In the genomic region with DNA sequence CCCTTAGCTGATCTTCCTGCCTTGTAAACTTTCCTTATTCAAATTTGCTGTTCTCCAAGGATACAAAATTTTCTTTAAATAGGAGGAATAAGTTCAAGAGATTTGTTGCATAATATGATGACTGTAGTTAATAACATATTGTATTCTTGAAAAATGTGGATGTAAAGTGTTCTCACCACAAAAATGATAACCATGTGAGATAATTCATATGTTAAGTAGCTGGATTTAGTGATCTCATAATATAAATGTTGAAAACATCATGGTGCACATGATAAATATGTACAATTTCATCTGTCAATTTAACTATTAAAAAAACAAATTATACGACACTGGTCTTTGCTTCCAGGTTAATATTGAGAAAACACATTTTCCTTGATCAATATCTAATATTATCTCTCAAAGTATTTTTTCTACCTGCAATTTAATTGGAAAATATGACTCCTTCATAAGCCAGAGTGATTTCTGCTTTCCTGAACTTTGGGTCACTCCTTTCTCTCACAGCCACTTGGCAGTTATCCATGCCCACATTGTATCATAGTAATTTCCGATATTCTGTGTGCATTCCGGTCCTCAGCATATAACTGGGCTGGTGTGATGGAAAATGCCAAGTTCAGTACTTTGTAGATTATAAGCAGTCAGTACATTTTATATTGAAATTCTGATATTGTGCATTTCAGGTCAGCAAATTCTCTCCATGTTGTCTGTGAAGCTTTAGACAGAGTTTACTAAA, we compare ENCODE assay signal across 14 cellular contexts.
A peak's percentile ranks its signal among the peaks of the same experiment; 100 is the strongest.
DNase-seq lines count a peak whose midpoint lies in the region; TF ChIP-seq lines count a peak whose summit lies in the region.
"Had no signal": no experiment of that assay in that cellular context is flagged by ENCODE, and none has a peak within 500 bp of the region (broad histone marks: within the 10 kb centered on the region; RNA-seq: fewer than 3 reads in every experiment).

No MANE protein-coding gene starts in this region.

- POLR2A ChIA-PET in HEK293T (lab: Yijun Ruan, JAX), result no interaction called here

- peak; percentile 36 for DNase-seq in EL
- peak; percentile 15 for DNase-seq in NCI-H69 (lab: John Stamatoyannopoulos, UW)
- DNase-seq in fibroblast of peridontal ligament (ENCODE audit: extremely low read depth), result peak; percentile 22
- DNase-seq in non-pigmented ciliary epithelial cell (ENCODE audit: low read depth), result peak; percentile 19
- DNase-seq in stimulated activated CD4-positive, alpha-beta T cell treated with anti-CD3 and anti-CD28 coated beads, Interleukin-15, amount 100 ng/mL, for 24 hours, result no peak
- DNase-seq in T-helper 1 cell, result no peak
- DNase-seq in HEK293T (ENCODE audit: extremely low spot score), result no peak
- DNase-seq: C1 segment of cervical spinal cord; DMS79 treated with DMSO at 0.1 percent for 48 hours; Karpas-422; NCI-H1105 treated with DMSO at 0.1 percent for 48 hours; NCI-H1694 treated with DMSO at 0.1 percent for 48 hours; NCI-H345; NK-92 treated with Interleukin-12 subunit alpha and Interleukin-12 subunit beta, amount 100 ng/mL, for 24 hours had no signal

- CTCF ChIA-PET in HEK293T (lab: Yijun Ruan, JAX), result no interaction called here

TF ChIP-seq in HEK293T, 16 proteins besides CTCF, POLR2A, EP300 and RAD21:
- TF ChIP-seq ELF4 (IDR thresholded peaks at IDR 0.05), result no peak
- no peak for TF ChIP-seq BHLHE40 (IDR thresholded peaks at IDR 0.05; ENCODE audit: borderline replicate concordance)
- TF ChIP-seq CTBP1 (IDR thresholded peaks at IDR 0.05; ENCODE audit: borderline replicate concordance), result no peak
- no peak for TF ChIP-seq FOXA1 (IDR thresholded peaks at IDR 0.05)
- TF ChIP-seq TARDBP (IDR thresholded peaks at IDR 0.05), result no peak
- TF ChIP-seq FOXM1 (IDR thresholded peaks at IDR 0.05; ENCODE audit: borderline replicate concordance), result no peak
- TF ChIP-seq L3MBTL2 (conservative IDR thresholded peaks at IDR 0.05), result no peak
- TF ChIP-seq ZNF384 (IDR thresholded peaks at IDR 0.05), result no peak
- TF ChIP-seq ARNT (IDR thresholded peaks at IDR 0.05), result no peak
- no peak for TF ChIP-seq HDGF (IDR thresholded peaks at IDR 0.05; ENCODE audit: borderline replicate concordance)
- no peak for TF ChIP-seq SUZ12 (IDR thresholded peaks at IDR 0.05)
- TF ChIP-seq NFRKB (IDR thresholded peaks at IDR 0.05), result no peak

Comparison
In these comparisons a context has a peak if more than half of its experiments do, and no peak if none do; other contexts are left out.
1. DNase-seq: peak in EL (single experiment), NCI-H69 (single experiment), fibroblast of peridontal ligament (single experiment) and non-pigmented ciliary epithelial cell (single experiment); none in stimulated activated CD4-positive, alpha-beta T cell treated with anti-CD3 and anti-CD28 coated beads, Interleukin-15, amount 100 ng/mL, for 24 hours (single experiment), T-helper 1 cell (0 of 5) and HEK293T (single experiment).